ENCODE assay signal across 9 cellular contexts in the genomic region with DNA sequence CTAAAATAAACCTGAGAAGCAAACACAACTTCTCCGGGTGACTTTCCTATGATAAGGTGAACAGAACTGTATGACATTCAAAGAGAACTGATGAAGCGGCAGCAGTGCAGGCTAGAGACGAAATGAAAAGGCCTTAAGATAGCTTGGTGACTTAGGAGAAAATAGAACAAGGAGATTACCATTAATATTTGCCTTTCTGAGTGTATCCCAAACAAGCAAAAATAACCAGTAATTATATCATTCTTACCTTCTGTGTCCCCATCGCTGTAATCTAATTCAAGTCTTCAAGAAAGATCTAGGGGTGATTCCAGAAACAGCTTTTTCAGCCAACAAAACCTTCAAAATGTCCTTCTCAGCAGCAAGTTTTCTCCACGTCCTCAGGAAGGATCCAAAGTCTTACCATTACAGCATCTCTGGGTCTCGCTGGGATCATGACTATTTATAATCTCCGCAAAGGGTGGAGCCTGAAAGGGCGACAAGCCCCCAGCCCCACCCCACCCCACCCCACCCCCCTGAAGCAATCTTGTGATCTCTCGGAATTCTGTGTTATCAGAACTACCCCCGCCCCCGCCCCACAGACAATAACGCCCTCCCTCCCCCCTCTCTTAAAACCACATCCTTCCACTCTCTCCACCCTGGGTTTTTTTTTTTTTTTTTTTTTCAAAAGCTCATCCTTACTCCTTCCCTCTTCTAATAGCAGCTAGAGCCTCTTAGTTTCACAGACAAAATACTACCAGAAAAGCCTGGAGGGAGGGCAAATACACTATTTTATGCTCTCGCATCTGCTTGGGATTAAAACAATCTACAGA. TPM values are rescaled to one million over a fixed set of nuclear protein-coding genes. Genes with fewer than 3 reads are reported as not detected.
DNase-seq lines count a peak whose midpoint lies in the region; TF ChIP-seq lines count a peak whose summit lies in the region.
"Had no signal": no experiment of that assay in that cellular context is flagged by ENCODE, and none has a peak within 500 bp of the region (broad histone marks: within the 10 kb centered on the region; RNA-seq: fewer than 3 reads in every experiment).

A gene (minus strand): TSS at position 415 of the 809 bp plus-strand sequence. CDS start 153 bp downstream, at position 262.

- no peaks in the 10 kb centered on the region for H3K9me3 Mint-ChIP-seq in Caco-2 (ENCODE audit: unreplicated experiment)
- H3K9me3 Mint-ChIP-seq in H9: no peaks in the 10 kb centered on the region

- H3K36me3 Mint-ChIP-seq in Caco-2 (ENCODE audit: insufficient read depth, unreplicated experiment): no peaks in the 10 kb centered on the region
- peaks cover 0 to 7% (median 0%) of the 10 kb centered on the region in 3 experiments; a peak in 6 of 7 replicates for H3K36me3 Mint-ChIP-seq in H9 (ENCODE audit: insufficient read depth in 1 of 3, low read depth in 3 of 3)

- H4K20me1 ChIP-seq in H9 (ENCODE audit: control insufficient read depth, insufficient read depth, insufficient read length): no peaks in the 10 kb centered on the region

- CTCF ChIA-PET in Caco-2 (lab: Charles Lee): interaction anchor here (0.6 to 3.1 kb wide), 13 partner anchors 13 to 142 kb away, joined by 3 to 91 read pairs (median 4); no protein-coding TSS in a partner anchor

- no peak within 1 kb of the TSS for H3K56ac ChIP-seq in H9 (ENCODE audit: insufficient read length, low read depth, low read length)

- H3K9me3 ChIP-seq in Caco-2 (no peaks in the 10 kb centered on the region), H9 (ENCODE audit: control insufficient read depth, low read depth, low read length) (no peaks in the 10 kb centered on the region), NT2/D1 (ENCODE audit: insufficient read depth, low read length) (no peaks in the 10 kb centered on the region)

- H2BK15ac ChIP-seq in H9 (ENCODE audit: low read depth, low read length): no peak within 1 kb of the TSS

- H3K27ac ChIP-seq in H9 (ENCODE audit: insufficient read length, low read depth, low read length): peak within 1 kb of the TSS; percentile 15

- no peak within 1 kb of the TSS for H3K23ac ChIP-seq in H9 (ENCODE audit: insufficient read length, low read depth, low read length)

- no peak within 1 kb of the TSS for H2BK12ac ChIP-seq in H9 (ENCODE audit: insufficient read length, low read depth, low read length)

- POLR2A ChIA-PET in Caco-2 (lab: Charles Lee): interaction anchor here (0.5 to 8.2 kb wide), 58 partner anchors 8 to 1613 kb away, joined by 3 to 749 read pairs (median 4); a partner anchor contains a TSS

- H3K27ac Mint-ChIP-seq in Caco-2 (ENCODE audit: unreplicated experiment) (no peak within 1 kb of the TSS), H9 (no peak within 1 kb of the TSS)
- H3K27ac Mint-ChIP-seq: activated naive CD8-positive, alpha-beta T cell had no signal

- H3K36me3 ChIP-seq in Caco-2 (ENCODE audit: control insufficient read depth, insufficient read depth, low read length) (peaks cover 7% of the 10 kb centered on the region; the same call in 1 of the 2 replicates), NT2/D1 (ENCODE audit: insufficient read depth, insufficient read length, low read length) (peaks cover 48% of the 10 kb centered on the region)

- no peak within 1 kb of the TSS for H2BK5ac ChIP-seq in H9 (ENCODE audit: insufficient read length, low read length)

- no peak within 1 kb of the TSS for H2AK5ac ChIP-seq in H9 (ENCODE audit: insufficient read length, low read length)

- peaks cover 11% of the 10 kb centered on the region for H3K23me2 ChIP-seq in H9 (ENCODE audit: insufficient read length, low read depth, low read length, poor library complexity, severe bottlenecking)

- no peak within 1 kb of the TSS for H4K8ac ChIP-seq in H9 (replicated peaks; ENCODE audit: insufficient read length, low read depth, low read length)

- H3K4me1 ChIP-seq in Caco-2 (peaks cover 36% of the 10 kb centered on the region), H9 (ENCODE audit: insufficient read depth, low read length) (no peaks in the 10 kb centered on the region), NT2/D1 (ENCODE audit: insufficient read depth, insufficient read length) (no peaks in the 10 kb centered on the region)

- no peak within 1 kb of the TSS for H4K91ac ChIP-seq in H9 (ENCODE audit: insufficient read length, low read depth, low read length)

- H3K4me3 Mint-ChIP-seq in Caco-2 (ENCODE audit: unreplicated experiment): no peak within 1 kb of the TSS
- H3K4me3 Mint-ChIP-seq in H9: no peak within 1 kb of the TSS
- H3K4me3 Mint-ChIP-seq: activated naive CD8-positive, alpha-beta T cell had no signal

- peak within 1 kb of the TSS; percentile 76 for H3K4me3 ChIP-seq in Caco-2 (ENCODE audit: low read depth, low read length)
- peak within 1 kb of the TSS; percentile 88 for H3K4me3 ChIP-seq in NT2/D1 (ENCODE audit: insufficient read length, low read depth)
- H3K4me3 ChIP-seq in epithelial cell of esophagus (ENCODE audit: low read length): peak within 1 kb of the TSS; percentile 30

- DNase-seq in Caco-2 (peak; percentile 94 to 97), H9 (peak; percentile 88), NT2/D1 (ENCODE audit: low read depth, low spot score) (peak; percentile 91), epithelial cell of esophagus (ENCODE audit: low read depth) (peak; percentile 57), midbrain (lab: John Stamatoyannopoulos, UW) (peak; percentile 54), NCI-H187 treated with DMSO at 0.1 percent for 48 hours (lab: John Stamatoyannopoulos, UW) (no peak)
- peak; percentile 89 for DNase-seq in activated CD8-positive, alpha-beta memory T cell treated with anti-CD3 and anti-CD28 coated beads, Interleukin-2, amount 50 U/mL, for 48 hours
- peak; percentile 50 to 67 for DNase-seq in stimulated activated CD8-positive, alpha-beta memory T cell treated with anti-CD3 and anti-CD28 coated beads, Interleukin-15, amount 100 ng/mL, for 48 hours (ENCODE audit: low read depth in 2 of 2)

- no peak within 1 kb of the TSS for H2AFZ ChIP-seq in H9 (ENCODE audit: low read length)

- intact Hi-C loops in Caco-2 (cut with micrococcal nuclease; ENCODE audit: unreplicated experiment): loop anchor here (1.0 kb wide), 2 partner anchors 24 to 34 kb away; no protein-coding TSS in a partner anchor

- H3K27me3 Mint-ChIP-seq in Caco-2 (ENCODE audit: insufficient read depth, unreplicated experiment) (no peaks in the 10 kb centered on the region), H9 (ENCODE audit: low read depth) (no peaks in the 10 kb centered on the region)
- H3K27me3 Mint-ChIP-seq: activated naive CD8-positive, alpha-beta T cell had no signal

- H3K79me1 ChIP-seq in H9 (ENCODE audit: insufficient read depth, low read depth, low read length, poor library complexity, severe bottlenecking): no peaks in the 10 kb centered on the region

- no peak within 1 kb of the TSS for H3K4ac ChIP-seq in H9 (ENCODE audit: low read depth, low read length)

- no peak within 1 kb of the TSS for H3K18ac ChIP-seq in H9 (ENCODE audit: insufficient read length, low read depth, low read length)

- no peak for TF ChIP-seq CTCF in Caco-2 (IDR thresholded peaks at IDR 0.05; ENCODE audit: insufficient read depth in 1 of 2, low read depth in 1 of 2, low read length in 1 of 2, severe bottlenecking in 1 of 2, unreplicated experiment in 1 of 2)
- TF ChIP-seq CTCF in H9 (conservative IDR thresholded peaks at IDR 0.05): no peak
- TF ChIP-seq CTCF in epithelial cell of esophagus (IDR thresholded peaks at IDR 0.05; ENCODE audit: insufficient read depth, low read depth, low read length, missing control alignments): no peak

- H2BK20ac ChIP-seq in H9 (ENCODE audit: low read depth, low read length, poor library complexity, severe bottlenecking): no peak within 1 kb of the TSS

- H2BK120ac ChIP-seq in H9 (ENCODE audit: low read depth, low read length, poor library complexity, severe bottlenecking): no peak within 1 kb of the TSS

- H3K4me1 Mint-ChIP-seq in Caco-2 (ENCODE audit: low read depth, unreplicated experiment) (peaks cover 19% of the 10 kb centered on the region), H9 (peaks cover 15% of the 10 kb centered on the region in 2 experiments)

- H3K9ac ChIP-seq in H9 (ENCODE audit: extremely low read depth, insufficient read length, low read length): peak within 1 kb of the TSS; percentile 96
- peak within 1 kb of the TSS; percentile 94 for H3K9ac ChIP-seq in NT2/D1 (ENCODE audit: insufficient read length, low read depth)

- no peaks in the 10 kb centered on the region for H3K27me3 ChIP-seq in Caco-2 (replicated peaks; ENCODE audit: control insufficient read depth, insufficient read depth, low read length)
- no peaks in the 10 kb centered on the region for H3K27me3 ChIP-seq in H9 (ENCODE audit: insufficient read depth, low read length)
- H3K27me3 ChIP-seq in NT2/D1 (ENCODE audit: insufficient read depth, insufficient read length): no peaks in the 10 kb centered on the region

- H3T11ph ChIP-seq in H9 (ENCODE audit: low read length): no peak within 1 kb of the TSS

- BruUV-seq in Caco-2 (replicated peaks; lab: Mats Ljungman, UMichigan): TSS peak; percentile 72

- no peak within 1 kb of the TSS; the same call in 1 of the 2 replicates for H3K14ac ChIP-seq in H9 (ENCODE audit: insufficient read depth, low read length)

- H3K79me2 ChIP-seq in H9 (ENCODE audit: insufficient read depth, low read length): peaks cover 24% of the 10 kb centered on the region

- H3K4me2 ChIP-seq in H9 (ENCODE audit: insufficient read depth, insufficient read length, low read length): peak within 1 kb of the TSS; percentile 90

- no CpG with 5 or more reads among the region's 13 CpGs for WGBS in H9 (ENCODE audit: extremely low coverage, insufficient read length, low lambda C conversion rate)

- no peak within 1 kb of the TSS for H4K5ac ChIP-seq in H9 (ENCODE audit: insufficient read length, low read depth, low read length)

RNA-seq across cellular contexts. Expression of the gene that starts here (rescaled TPM):
- total RNA-seq in Caco-2 (2022) (2,966 and 3,303 TPM in 2 replicates), H9 (2021) (569 and 581 TPM in 2 replicates)

Comparison
In these comparisons a context has a peak if more than half of its experiments do, and no peak if none do; other contexts are left out.
1. H3K4me3 ChIP-seq: peak in every context shown above with its lines; median percentile 88 in NT2/D1; 76 in Caco-2; 30 in epithelial cell of esophagus.